8 cellular contexts compared by ENCODE assay signal in the genomic region with DNA sequence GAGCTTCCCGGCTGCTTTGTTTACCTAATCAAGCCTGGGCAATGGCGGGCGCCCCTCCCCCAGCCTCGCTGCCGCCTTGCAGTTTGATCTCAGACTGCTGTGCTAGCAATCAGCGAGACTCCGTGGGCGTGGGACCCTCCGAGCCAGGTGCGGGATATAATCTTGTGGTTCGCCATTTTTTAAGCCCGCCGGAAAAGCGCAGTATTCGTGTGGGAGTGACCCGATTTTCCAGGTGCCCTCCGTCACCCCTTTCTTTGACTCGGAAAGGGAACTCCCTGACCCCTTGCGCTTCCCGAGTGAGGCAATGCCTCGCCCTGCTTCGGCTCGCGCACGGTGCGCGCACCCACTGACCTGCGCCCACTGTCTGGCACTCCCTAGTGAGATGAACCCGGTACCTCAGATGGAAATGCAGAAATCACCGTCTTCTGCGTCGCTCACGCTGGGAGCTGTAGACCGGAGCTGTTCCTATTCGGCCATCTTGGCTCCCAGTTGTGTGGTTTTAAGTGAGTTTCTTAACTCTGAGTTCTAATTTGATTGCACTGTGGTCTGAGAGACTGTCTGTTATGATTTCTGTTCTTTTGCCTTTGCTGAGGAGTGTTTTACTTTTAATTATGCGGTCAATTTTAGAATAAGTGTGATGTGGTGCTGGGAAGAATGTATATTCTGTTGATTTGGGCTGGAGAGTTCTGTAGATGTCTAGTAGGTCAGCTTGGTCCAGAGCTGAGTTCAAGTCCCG.
DNase-seq lines count a peak whose midpoint lies in the region; ATAC-seq and TF ChIP-seq lines count a peak whose summit lies in the region.
"Not testable (repeated sequence)": the region's sequence is repeated elsewhere in the genome, so short reads cannot be mapped to it uniquely, and the experiment has no call there.

No MANE protein-coding gene starts in this region.

- H2AFZ ChIP-seq in PC-9, result peak overlapping the region; percentile 99

- H3K27ac ChIP-seq in CD4-positive, alpha-beta T cell (ENCODE audit: low read depth, low read length); iPS-20b (ENCODE audit: low read length): not testable (repeated sequence)
- peak overlapping the region; percentile 64 for H3K27ac ChIP-seq in PC-9
- peak overlapping the region; percentile 56 for H3K27ac ChIP-seq in epithelial cell of prostate

- not testable (repeated sequence) for H3K27me3 Mint-ChIP-seq in CD4-positive, alpha-beta T cell; HFFc6 (ENCODE audit: insufficient read depth); activated CD4-positive, alpha-beta T cell treated with anti-CD3 and anti-CD28 coated beads for 36 hours; activated naive CD8-positive, alpha-beta T cell treated with anti-CD3 and anti-CD28 coated beads for 36 hours; osteocyte (ENCODE audit: unreplicated experiment)

- not testable (repeated sequence) for H3K4me1 Mint-ChIP-seq in CD4-positive, alpha-beta T cell (ENCODE audit: low read depth); HFFc6 (ENCODE audit: low read depth); activated CD4-positive, alpha-beta T cell treated with anti-CD3 and anti-CD28 coated beads for 36 hours; activated naive CD8-positive, alpha-beta T cell treated with anti-CD3 and anti-CD28 coated beads for 36 hours; osteocyte (ENCODE audit: unreplicated experiment)

- BruUV-seq in PC-9 (replicated peaks; lab: Mats Ljungman, UMichigan), result not testable (repeated sequence)

- H3K4me1 ChIP-seq in PC-9 (replicated peaks; ENCODE audit: insufficient read depth); iPS-20b (ENCODE audit: insufficient read depth, low read length): not testable (repeated sequence)

- H3K79me2 ChIP-seq in PC-9 (ENCODE audit: low read depth), result not testable (repeated sequence)

- H3K9me2 ChIP-seq in PC-9 (ENCODE audit: insufficient read depth), result not testable (repeated sequence)

- CTCF ChIA-PET in CD4-positive, alpha-beta T cell (lab: Charles Lee); PC-9 (lab: Charles Lee); activated CD4-positive, alpha-beta T cell treated with anti-CD3 and anti-CD28 coated beads for 36 hours (lab: Charles Lee): not testable (repeated sequence)

- peak overlapping the region; percentile 81 for H3K4me2 ChIP-seq in PC-9

- TF ChIP-seq CTCF in CD4-positive, alpha-beta T cell (IDR thresholded peaks at IDR 0.05); HFFc6 (IDR thresholded peaks at IDR 0.05); PC-9 (conservative IDR thresholded peaks at IDR 0.05); osteocyte (IDR thresholded peaks at IDR 0.05): not testable (repeated sequence)

- not testable (repeated sequence) for H3K9me3 ChIP-seq in CD4-positive, alpha-beta T cell (ENCODE audit: control insufficient read depth, low read length); PC-9 (ENCODE audit: insufficient read depth, low read depth); iPS-20b (ENCODE audit: insufficient read depth, low read depth, low read length)

- not testable (repeated sequence) for H3K36me3 Mint-ChIP-seq in CD4-positive, alpha-beta T cell (ENCODE audit: low read depth); HFFc6 (ENCODE audit: low read depth); activated CD4-positive, alpha-beta T cell treated with anti-CD3 and anti-CD28 coated beads for 36 hours (ENCODE audit: low read depth); activated naive CD8-positive, alpha-beta T cell treated with anti-CD3 and anti-CD28 coated beads for 36 hours; osteocyte (ENCODE audit: unreplicated experiment)

- H4K20me1 ChIP-seq in PC-9 (ENCODE audit: insufficient read depth), result not testable (repeated sequence)

- H3K27me3 ChIP-seq in CD4-positive, alpha-beta T cell (ENCODE audit: control insufficient read depth, insufficient read depth, low read length); PC-9 (ENCODE audit: insufficient read depth, low read depth); iPS-20b (ENCODE audit: insufficient read depth, low read length): not testable (repeated sequence)

- ATAC-seq in CD4-positive, alpha-beta T cell (ENCODE audit: poor library complexity); activated CD4-positive, alpha-beta T cell treated with anti-CD3 and anti-CD28 coated beads for 36 hours: not testable (repeated sequence)

- H3K4me3 ChIP-seq in PC-9 (peak overlapping the region; percentile 84), iPS-20b (ENCODE audit: low read length) (peak overlapping the region; percentile 54)

- not testable (repeated sequence) for H3K9ac ChIP-seq in iPS-20b (ENCODE audit: low read depth, low read length)

- intact Hi-C loops in CD4-positive, alpha-beta T cell (cut with DNase I, micrococcal nuclease); PC-9 (cut with micrococcal nuclease; ENCODE audit: unreplicated experiment); activated CD4-positive, alpha-beta T cell treated with anti-CD3 and anti-CD28 coated beads for 36 hours (cut with DNase I, micrococcal nuclease): not testable (repeated sequence)

- H3F3A ChIP-seq in PC-9 (ENCODE audit: insufficient read depth, low read depth), result not testable (repeated sequence)

- not testable (repeated sequence) for DNase-seq in CD4-positive, alpha-beta T cell; HFFc6; PC-9; activated CD4-positive, alpha-beta T cell treated with anti-CD3 and anti-CD28 coated beads for 36 hours; activated naive CD8-positive, alpha-beta T cell treated with anti-CD3 and anti-CD28 coated beads for 36 hours; epithelial cell of prostate (ENCODE audit: low read depth, low spot score); osteocyte (ENCODE audit: extremely low spot score, unreplicated experiment)

- not testable (repeated sequence) for H3K9me3 Mint-ChIP-seq in CD4-positive, alpha-beta T cell; activated CD4-positive, alpha-beta T cell treated with anti-CD3 and anti-CD28 coated beads for 36 hours (ENCODE audit: low read depth); osteocyte (ENCODE audit: unreplicated experiment)
- peaks cover 29% of the 10 kb centered on the region for H3K9me3 Mint-ChIP-seq in HFFc6
- peaks cover 14% of the 10 kb centered on the region for H3K9me3 Mint-ChIP-seq in activated naive CD8-positive, alpha-beta T cell treated with anti-CD3 and anti-CD28 coated beads for 36 hours

- H3K36me3 ChIP-seq in PC-9 (ENCODE audit: low read depth); iPS-20b (ENCODE audit: insufficient read depth, low read depth, low read length): not testable (repeated sequence)

- H3K27ac Mint-ChIP-seq in CD4-positive, alpha-beta T cell, result peak overlapping the region; percentile 72
- not testable (repeated sequence) for H3K27ac Mint-ChIP-seq in HFFc6; activated naive CD8-positive, alpha-beta T cell treated with anti-CD3 and anti-CD28 coated beads for 36 hours
- peak overlapping the region; percentile 43 for H3K27ac Mint-ChIP-seq in activated CD4-positive, alpha-beta T cell treated with anti-CD3 and anti-CD28 coated beads for 36 hours
- peak overlapping the region; percentile 79 for H3K27ac Mint-ChIP-seq in osteocyte (ENCODE audit: unreplicated experiment)

- POLR2A ChIA-PET in CD4-positive, alpha-beta T cell (lab: Charles Lee); PC-9 (lab: Charles Lee; ENCODE audit: unreplicated experiment); activated CD4-positive, alpha-beta T cell treated with anti-CD3 and anti-CD28 coated beads for 36 hours (lab: Charles Lee): not testable (repeated sequence)

- peak overlapping the region; percentile 78 for H3K4me3 Mint-ChIP-seq in CD4-positive, alpha-beta T cell
- H3K4me3 Mint-ChIP-seq in HFFc6 (peak overlapping the region; percentile 2; the same call in 1 of the 2 replicates), osteocyte (ENCODE audit: unreplicated experiment) (peak overlapping the region; percentile 80)
- peak overlapping the region; percentile 69 for H3K4me3 Mint-ChIP-seq in activated CD4-positive, alpha-beta T cell treated with anti-CD3 and anti-CD28 coated beads for 36 hours
- peak overlapping the region; percentile 73 for H3K4me3 Mint-ChIP-seq in activated naive CD8-positive, alpha-beta T cell treated with anti-CD3 and anti-CD28 coated beads for 36 hours

Comparison
In these comparisons a context has a peak if more than half of its experiments do, and no peak if none do; other contexts are left out.
1. H3K4me3 Mint-ChIP-seq: peak in every context shown above with its lines; median percentile 80 in osteocyte; 78 in CD4-positive, alpha-beta T cell; 73 in activated naive CD8-positive, alpha-beta T cell treated with anti-CD3 and anti-CD28 coated beads for 36 hours; 69 in activated CD4-positive, alpha-beta T cell treated with anti-CD3 and anti-CD28 coated beads for 36 hours; 2 in HFFc6.